ENCODE assay signal across 8 cellular contexts in genomic region chr17:58337126-58337599, GRCh38. TPM values are rescaled to one million over a fixed set of nuclear protein-coding genes. Genes with fewer than 3 reads are reported as not detected.
DNase-seq lines count a peak whose midpoint lies in the region; ATAC-seq, FAIRE-seq and TF ChIP-seq lines count a peak whose summit lies in the region.

No MANE protein-coding gene starts in this region.

- no peak for ATAC-seq in gastroesophageal sphincter
- ATAC-seq in HG02678 (IDR thresholded peaks at IDR 0.05; ENCODE audit: unreplicated experiment): no peak

- no peak for TF ChIP-seq CTCF in HFFc6 (IDR thresholded peaks at IDR 0.05)
- TF ChIP-seq CTCF in gastroesophageal sphincter (IDR thresholded peaks at IDR 0.05): no peak

- peak overlapping the region; percentile 83 for H3K27ac Mint-ChIP-seq in HFFc6

- H3K36me3 Mint-ChIP-seq in HFFc6 (ENCODE audit: low read depth): no peaks in the 10 kb centered on the region

- H3K36me3 ChIP-seq in gastroesophageal sphincter: no peaks in the 10 kb centered on the region

- no peak for TF ChIP-seq POLR2A in gastroesophageal sphincter (IDR thresholded peaks at IDR 0.05)

- TF ChIP-seq EP300 in gastroesophageal sphincter (IDR thresholded peaks at IDR 0.05): no peak

- peak overlapping the region; percentile 55 to 85 (median 73) for H3K27ac ChIP-seq in gastroesophageal sphincter

- no peak overlapping the region for H3K4me3 ChIP-seq in gastroesophageal sphincter

- DNase-seq in HFFc6 (no peak), kidney tubule cell (ENCODE audit: low spot score) (no peak), frontal cortex (ENCODE audit: low spot score in 2 of 2) (no peak), AG08395 (ENCODE audit: low spot score) (no peak)
- DNase-seq in activated CD4-positive, alpha-beta T cell treated with anti-CD3 and anti-CD28 coated beads for 1 hour: peak; percentile 53
- peak; percentile 48 to 53 for DNase-seq in stimulated activated CD4-positive, alpha-beta T cell treated with anti-CD3 and anti-CD28 coated beads, Interleukin-4, amount 100 ng/mL, for 4 hours

- H3K27me3 Mint-ChIP-seq in HFFc6 (ENCODE audit: insufficient read depth): peaks cover 2% of the 10 kb centered on the region; the same call in 1 of the 2 replicates

- peaks cover 0 to 46% (median 6%) of the 10 kb centered on the region in 3 donors for H3K4me1 ChIP-seq in gastroesophageal sphincter

- H3K9me3 Mint-ChIP-seq in HFFc6: no peaks in the 10 kb centered on the region

- peaks cover 20% of the 10 kb centered on the region for H3K27me3 ChIP-seq in gastroesophageal sphincter

- no peak overlapping the region for H3K4me3 Mint-ChIP-seq in HFFc6

- FAIRE-seq in frontal cortex (lab: Jason Lieb, UNC): no peak

- no peaks in the 10 kb centered on the region for H3K9me3 ChIP-seq in gastroesophageal sphincter

- 31% methylated on average over 4 of the region's 7 CpGs; no CpG with 5 or more reads in 1 of the 2 donors for WGBS in gastroesophageal sphincter (ENCODE audit: low coverage in 1 of 2), 2 donors

- H3K4me1 Mint-ChIP-seq in HFFc6 (ENCODE audit: low read depth): peaks cover 51% of the 10 kb centered on the region

RNA-seq across cellular contexts. Expression of gene TSPOAP1, which starts 8.6 kb away (rescaled TPM):
- 1 to 10 TPM in 4 of 6 experiments, under 1 TPM in 2; 0.50 to 1.8 (median 1.3) TPM for total RNA-seq in HFFc6 (2021; fragmentation: NEBNext Ultra II Directional; extraction: Animal tissue kit (Norgen Biotek cat#: 25700))
- 10 to 100 TPM in 3 of 4 donors, 1 to 10 TPM in 1; 7.4 to 44.8 (median 23.0) TPM for total RNA-seq in gastroesophageal sphincter
- total RNA-seq in frontal cortex: 31.0 TPM

RNA-seq across cellular contexts. Expression of gene SUPT4H1, which starts 14.8 kb away (rescaled TPM):
- 100 to 1,000 TPM in 4 of 6 experiments, 10 to 100 TPM in 2; 95.6 to 110 (median 105) TPM for total RNA-seq in HFFc6 (2021; fragmentation: NEBNext Ultra II Directional; extraction: Animal tissue kit (Norgen Biotek cat#: 25700))
- total RNA-seq in gastroesophageal sphincter: 10 to 100 TPM; 40.1 to 55.4 (median 45.1) TPM
- total RNA-seq in frontal cortex: 35.1 TPM

RNA-seq across cellular contexts. Expression of gene MPO, which starts 56.4 kb away (rescaled TPM):
- not detected for total RNA-seq in HFFc6 (2021; fragmentation: NEBNext Ultra II Directional; extraction: Animal tissue kit (Norgen Biotek cat#: 25700))
- total RNA-seq in gastroesophageal sphincter: 1 to 10 TPM in 1 of 4 donors, not detected in 3; 1.6 TPM
- 1.2 TPM for total RNA-seq in frontal cortex

Comparison
In these comparisons a context has a peak if more than half of its experiments do, and no peak if none do; other contexts are left out.
1. DNase-seq: peak in activated CD4-positive, alpha-beta T cell treated with anti-CD3 and anti-CD28 coated beads for 1 hour (single experiment) and stimulated activated CD4-positive, alpha-beta T cell treated with anti-CD3 and anti-CD28 coated beads, Interleukin-4, amount 100 ng/mL, for 4 hours (2 of 2); none in HFFc6 (single experiment), kidney tubule cell (single experiment), frontal cortex (0 of 2) and AG08395 (single experiment).